In genomic region chr3:52298147-52299098, GRCh38 we compare ENCODE assay signal across 16 cellular contexts. TPM values are rescaled to one million over a fixed set of nuclear protein-coding genes. Genes with fewer than 3 reads are reported as not detected.
DNase-seq lines count a peak whose midpoint lies in the region; ATAC-seq and TF ChIP-seq lines count a peak whose summit lies in the region.
"Had no signal": no experiment of that assay in that cellular context is flagged by ENCODE, and none has a peak within 500 bp of the region (broad histone marks: within the 10 kb centered on the region; RNA-seq: fewer than 3 reads in every experiment).

No MANE protein-coding gene starts in this region.

- CTCF ChIA-PET in Caco-2 (lab: Charles Lee) = interaction anchor here (0.5 to 2.2 kb wide), 5 partner anchors 9 to 87 kb away, joined by 3 to 11 read pairs (median 4); partner anchors contain the start of gene WDR82

- H3K4me1 Mint-ChIP-seq in Caco-2 (ENCODE audit: low read depth, unreplicated experiment) = peaks cover 33% of the 10 kb centered on the region
- peaks cover 55% of the 10 kb centered on the region for H3K4me1 Mint-ChIP-seq in neural progenitor cell

- H2AFZ ChIP-seq in neural progenitor cell (replicated peaks) = peak overlapping the region; percentile 36

- H3K9ac ChIP-seq in NT2/D1 (ENCODE audit: insufficient read length, low read depth) (peak overlapping the region; percentile 70), neural progenitor cell (no peak overlapping the region)

- peak overlapping the region; percentile 56 for H3K4me3 Mint-ChIP-seq in Caco-2 (ENCODE audit: unreplicated experiment)
- H3K4me3 Mint-ChIP-seq in neural progenitor cell = peak overlapping the region; percentile 78
- H3K4me3 Mint-ChIP-seq: immature natural killer cell; stimulated activated naive CD8-positive, alpha-beta T cell treated with anti-CD3 and anti-CD28 coated beads, Interleukin-15, Interleukin-2, amounts not matched to agents 100 ng/mL and 50 ng/mL, for 24 hours had no signal

- DNase-seq in Caco-2 = peak in 1 of 2 experiments; percentile 26
- no peak for DNase-seq in NT2/D1 (ENCODE audit: low read depth, low spot score)
- DNase-seq in iPS DF 6.9 (ENCODE audit: low read depth, low spot score) = no peak
- DNase-seq in neural progenitor cell (ENCODE audit: low spot score) = peak; percentile 76
- DNase-seq in prostate gland (ENCODE audit: low spot score) = no peak
- no peak for DNase-seq in activated CD4-positive, alpha-beta T cell treated with anti-CD3 and anti-CD28 coated beads, Interleukin-2, amount 50 U/mL, for 48 hours
- DNase-seq in NCI-H1694 (lab: John Stamatoyannopoulos, UW) = no peak
- DNase-seq: activated CD4-positive, CD25-positive, alpha-beta regulatory T cell; activated CD8-positive, alpha-beta memory T cell treated with anti-CD3 and anti-CD28 coated beads, Interleukin-2, amount 50 U/mL, for 4 hours; BE2C; cortex of kidney; immature natural killer cell; NCI-H2171 treated with DMSO at 0.1 percent for 48 hours; PC-3 had no signal

- H3K9me3 ChIP-seq in Caco-2 (no peaks in the 10 kb centered on the region), NT2/D1 (ENCODE audit: insufficient read depth, low read length) (no peaks in the 10 kb centered on the region), iPS DF 6.9 (ENCODE audit: control insufficient read depth, insufficient read depth, low read length) (no peaks in the 10 kb centered on the region), neural progenitor cell (ENCODE audit: low read depth) (no peaks in the 10 kb centered on the region), prostate gland (no peaks in the 10 kb centered on the region)
- H3K9me3 ChIP-seq: BE2C had no signal

- H3F3A ChIP-seq in neural progenitor cell (ENCODE audit: low read depth) = peaks cover 24% of the 10 kb centered on the region

- H3K27ac ChIP-seq in iPS DF 6.9 (ENCODE audit: low read length) (no peak overlapping the region), neural progenitor cell (no peak overlapping the region), prostate gland (no peak overlapping the region)

- H3K9me3 Mint-ChIP-seq in Caco-2 (ENCODE audit: unreplicated experiment) (no peaks in the 10 kb centered on the region), neural progenitor cell (no peaks in the 10 kb centered on the region)
- H3K9me3 Mint-ChIP-seq: immature natural killer cell; stimulated activated naive CD8-positive, alpha-beta T cell treated with anti-CD3 and anti-CD28 coated beads, Interleukin-15, Interleukin-2, amounts not matched to agents 100 ng/mL and 50 ng/mL, for 24 hours had no signal

- no peaks in the 10 kb centered on the region for H4K20me1 ChIP-seq in neural progenitor cell (ENCODE audit: low read depth)

- no CpG with 5 or more reads among the region's 17 CpGs for WGBS in iPS DF 6.9 (ENCODE audit: insufficient coverage, insufficient read length)
- WGBS in prostate gland = 18% methylated on average over 17 of the region's 17 CpGs

- intact Hi-C loops in Caco-2 (cut with micrococcal nuclease; ENCODE audit: unreplicated experiment) = no loop called here
- intact Hi-C loops in prostate gland (cut with DNase I) = no loop called here

- BruUV-seq in Caco-2 (replicated peaks; lab: Mats Ljungman, UMichigan) = no TSS peak

- H3K4me3 ChIP-seq in Caco-2 (ENCODE audit: low read depth, low read length) = no peak overlapping the region
- H3K4me3 ChIP-seq in NT2/D1 (ENCODE audit: insufficient read length, low read depth) = no peak overlapping the region
- peak overlapping the region; percentile 0; the same call in 1 of the 2 replicates for H3K4me3 ChIP-seq in iPS DF 6.9 (ENCODE audit: low read length)
- peak overlapping the region; percentile 52 for H3K4me3 ChIP-seq in neural progenitor cell
- no peak overlapping the region for H3K4me3 ChIP-seq in prostate gland

- no peak for ATAC-seq in HG03571 (IDR thresholded peaks at IDR 0.05; ENCODE audit: unreplicated experiment)
- ATAC-seq: PC-3 had no signal

- no peaks in the 10 kb centered on the region for H3K79me2 ChIP-seq in neural progenitor cell (ENCODE audit: low read depth)

- no peaks in the 10 kb centered on the region for H3K27me3 ChIP-seq in Caco-2 (replicated peaks; ENCODE audit: control insufficient read depth, insufficient read depth, low read length)
- no peaks in the 10 kb centered on the region for H3K27me3 ChIP-seq in NT2/D1 (ENCODE audit: insufficient read depth, insufficient read length)
- no peaks in the 10 kb centered on the region for H3K27me3 ChIP-seq in iPS DF 6.9 (ENCODE audit: control insufficient read depth, insufficient read depth, low read length)
- H3K27me3 ChIP-seq in neural progenitor cell = no peaks in the 10 kb centered on the region
- no peaks in the 10 kb centered on the region for H3K27me3 ChIP-seq in prostate gland (replicated peaks; ENCODE audit: insufficient read depth)
- H3K27me3 ChIP-seq: BE2C had no signal

- no peaks in the 10 kb centered on the region for H3K27me3 Mint-ChIP-seq in Caco-2 (ENCODE audit: insufficient read depth, unreplicated experiment)
- H3K27me3 Mint-ChIP-seq in neural progenitor cell (ENCODE audit: insufficient read depth, low read depth) = peaks cover 15% of the 10 kb centered on the region
- H3K27me3 Mint-ChIP-seq: stimulated activated naive CD8-positive, alpha-beta T cell treated with anti-CD3 and anti-CD28 coated beads, Interleukin-15, Interleukin-2, amounts not matched to agents 100 ng/mL and 50 ng/mL, for 24 hours had no signal

- POLR2A ChIA-PET in Caco-2 (lab: Charles Lee) = interaction anchor here (0.6 to 1.1 kb wide), 3 partner anchors 9 to 41 kb away, joined by 4 to 5 read pairs (median 5); no protein-coding TSS in a partner anchor

- TF ChIP-seq CTCF in Caco-2 (IDR thresholded peaks at IDR 0.05; ENCODE audit: insufficient read depth in 1 of 2, low read depth in 1 of 2, low read length in 1 of 2, severe bottlenecking in 1 of 2, unreplicated experiment in 1 of 2) (no peak), neural progenitor cell (IDR thresholded peaks at IDR 0.05) (peak; percentile 20), prostate gland (IDR thresholded peaks at IDR 0.05) (no peak)

- peak overlapping the region; percentile 78 for H3K27ac Mint-ChIP-seq in Caco-2 (ENCODE audit: unreplicated experiment)
- H3K27ac Mint-ChIP-seq in neural progenitor cell = peak overlapping the region; percentile 94
- H3K27ac Mint-ChIP-seq: stimulated activated naive CD8-positive, alpha-beta T cell treated with anti-CD3 and anti-CD28 coated beads, Interleukin-15, Interleukin-2, amounts not matched to agents 100 ng/mL and 50 ng/mL, for 24 hours had no signal

- H3K4me2 ChIP-seq in neural progenitor cell = peak overlapping the region; percentile 88

- H3K36me3 ChIP-seq in Caco-2 (ENCODE audit: control insufficient read depth, insufficient read depth, low read length) (peaks cover 5% of the 10 kb centered on the region; the same call in 1 of the 2 replicates), NT2/D1 (ENCODE audit: insufficient read depth, insufficient read length, low read length) (peaks cover 5% of the 10 kb centered on the region), iPS DF 6.9 (ENCODE audit: control insufficient read depth, insufficient read depth, low read length) (no peaks in the 10 kb centered on the region), neural progenitor cell (no peaks in the 10 kb centered on the region), prostate gland (no peaks in the 10 kb centered on the region)
- H3K36me3 ChIP-seq: BE2C had no signal

- H3K4me1 ChIP-seq in Caco-2 (peaks cover 43% of the 10 kb centered on the region), NT2/D1 (ENCODE audit: insufficient read depth, insufficient read length) (peaks cover 25% of the 10 kb centered on the region), iPS DF 6.9 (ENCODE audit: control insufficient read depth, insufficient read depth, low read length) (peaks cover 9% of the 10 kb centered on the region), neural progenitor cell (peaks cover 41% of the 10 kb centered on the region), prostate gland (replicated peaks) (no peaks in the 10 kb centered on the region)
- H3K4me1 ChIP-seq: BE2C had no signal

- H3K36me3 Mint-ChIP-seq in Caco-2 (ENCODE audit: insufficient read depth, unreplicated experiment) = peaks cover 53% of the 10 kb centered on the region
- H3K36me3 Mint-ChIP-seq in neural progenitor cell = peaks cover 4% of the 10 kb centered on the region

- TF ChIP-seq POLR2A in prostate gland (IDR thresholded peaks at IDR 0.05) = no peak

RNA-seq across cellular contexts. Expression of gene GLYCTK, which starts 10.8 kb away (rescaled TPM):
- total RNA-seq in Caco-2 (2022) (128 and 146 TPM in 2 replicates), neural progenitor cell (ENCODE audit: low replicate concordance) (4.2 and 10.1 TPM in 2 replicates), prostate gland (10 to 100 TPM in 1 of 2 donors, 1 to 10 TPM in 1; 7.3 to 12.2 TPM)

RNA-seq across cellular contexts. Expression of gene DNAH1, which starts 17.7 kb away (rescaled TPM):
- total RNA-seq in Caco-2 (2022) (2.9 and 4.1 TPM in 2 replicates), neural progenitor cell (ENCODE audit: low replicate concordance) (0.80 and 2.1 TPM in 2 replicates), prostate gland (10 to 100 TPM in 1 of 2 donors, 1 to 10 TPM in 1; 5.6 to 18.7 TPM)

RNA-seq across cellular contexts. Expression of gene WDR82, which starts 20.0 kb away (rescaled TPM):
- total RNA-seq in Caco-2 (2022) = 67.1 and 68.7 TPM in 2 replicates
- total RNA-seq in neural progenitor cell (ENCODE audit: low replicate concordance) = 45.4 and 49.2 TPM in 2 replicates
- total RNA-seq in prostate gland = 10 to 100 TPM; 52.4 to 86.9 TPM

RNA-seq across cellular contexts. Expression of gene PPM1M, which starts 52.9 kb away (rescaled TPM):
- total RNA-seq in Caco-2 (2022) = 6.7 and 8.3 TPM in 2 replicates
- 1.1 and 3.1 TPM in 2 replicates for total RNA-seq in neural progenitor cell (ENCODE audit: low replicate concordance)
- 10 to 100 TPM; 22.4 to 33.2 TPM for total RNA-seq in prostate gland

RNA-seq across cellular contexts. Expression of gene TWF2, which starts 59.5 kb away (rescaled TPM):
- total RNA-seq in Caco-2 (2022) (29.9 and 30.5 TPM in 2 replicates), neural progenitor cell (ENCODE audit: low replicate concordance) (21.9 and 44.9 TPM in 2 replicates), prostate gland (10 to 100 TPM; 60.9 to 65.5 TPM)

Comparison
In these comparisons a context has a peak if more than half of its experiments do, and no peak if none do; other contexts are left out.
1. H3K4me3 ChIP-seq: peak in iPS DF 6.9 (single experiment) and neural progenitor cell (single experiment); none in Caco-2 (single experiment), NT2/D1 (single experiment) and prostate gland (0 of 2).